Comparison of ENCODE assay signal across 9 cellular contexts in genomic region chr14:104826858-104827172, GRCh38. TPM values are rescaled to one million over a fixed set of nuclear protein-coding genes. Genes with fewer than 3 reads are reported as not detected.
DNase-seq lines count a peak whose midpoint lies in the region; ATAC-seq lines count a peak whose summit lies in the region.
"Had no signal": no experiment of that assay in that cellular context is flagged by ENCODE, and none has a peak within 500 bp of the region (broad histone marks: within the 10 kb centered on the region; RNA-seq: fewer than 3 reads in every experiment).

No MANE protein-coding gene starts in this region.

- H3K36me3 Mint-ChIP-seq in activated naive CD8-positive, alpha-beta T cell treated with anti-CD3 and anti-CD28 coated beads, Interleukin-2, amount 10 ng/mL, durations not matched to agents 7 days and 5 days = no peaks in the 10 kb centered on the region
- H3K36me3 Mint-ChIP-seq in stimulated activated memory B cell treated with anti-CD40 and anti-IgM and Interleukin-4, amounts not matched to agents 10 μg/mL and 1 μg/mL and 100 μg/mL, for 72 hours = peaks cover 8% of the 10 kb centered on the region

- peak overlapping the region; percentile 46; the same call in 1 of the 2 replicates for H3K4me3 ChIP-seq in iPS-18c (ENCODE audit: insufficient read depth, low read depth, low read length)

- DNase-seq in NCI-H1105 treated with DMSO at 0.1 percent for 48 hours (lab: John Stamatoyannopoulos, UW) (peak; percentile 37), NCI-H1105 (lab: John Stamatoyannopoulos, UW) (no peak), NCI-H446 treated with DMSO at 0.1 percent for 48 hours (lab: John Stamatoyannopoulos, UW) (no peak), NCI-H1694 treated with DMSO at 0.1 percent for 48 hours (lab: John Stamatoyannopoulos, UW) (no peak), hepatic stellate cell (ENCODE audit: low spot score) (no peak)
- no peak for DNase-seq in activated naive CD8-positive, alpha-beta T cell treated with anti-CD3 and anti-CD28 coated beads, Interleukin-2, amount 10 ng/mL, durations not matched to agents 7 days and 5 days

- peaks cover 8% of the 10 kb centered on the region for H3K4me1 Mint-ChIP-seq in activated naive CD8-positive, alpha-beta T cell treated with anti-CD3 and anti-CD28 coated beads, Interleukin-2, amount 10 ng/mL, durations not matched to agents 7 days and 5 days
- H3K4me1 Mint-ChIP-seq in stimulated activated memory B cell treated with anti-CD40 and anti-IgM and Interleukin-4, amounts not matched to agents 10 μg/mL and 1 μg/mL and 100 μg/mL, for 72 hours = peaks cover 38% of the 10 kb centered on the region

- peaks cover 27% of the 10 kb centered on the region for H3K27me3 Mint-ChIP-seq in activated naive CD8-positive, alpha-beta T cell treated with anti-CD3 and anti-CD28 coated beads, Interleukin-2, amount 10 ng/mL, durations not matched to agents 7 days and 5 days
- peaks cover 30% of the 10 kb centered on the region for H3K27me3 Mint-ChIP-seq in stimulated activated memory B cell treated with anti-CD40 and anti-IgM and Interleukin-4, amounts not matched to agents 10 μg/mL and 1 μg/mL and 100 μg/mL, for 72 hours

- POLR2A ChIA-PET in activated naive CD8-positive, alpha-beta T cell treated with anti-CD3 and anti-CD28 coated beads, Interleukin-2, amount 10 ng/mL, durations not matched to agents 7 days and 5 days (lab: Charles Lee) = interaction anchor here (1.3 to 2.4 kb wide), 4 partner anchors 26 to 58 kb away, joined by 3 to 10 read pairs (median 7); partner anchors contain the start of genes AKT1 and ZBTB42

- H3K4me3 Mint-ChIP-seq in activated naive CD8-positive, alpha-beta T cell treated with anti-CD3 and anti-CD28 coated beads, Interleukin-2, amount 10 ng/mL, durations not matched to agents 7 days and 5 days = peak overlapping the region; percentile 55
- peak overlapping the region; percentile 77 for H3K4me3 Mint-ChIP-seq in stimulated activated memory B cell treated with anti-CD40 and anti-IgM and Interleukin-4, amounts not matched to agents 10 μg/mL and 1 μg/mL and 100 μg/mL, for 72 hours

- ATAC-seq in activated naive CD8-positive, alpha-beta T cell treated with anti-CD3 and anti-CD28 coated beads, Interleukin-2, amount 10 ng/mL, durations not matched to agents 7 days and 5 days (ENCODE audit: low read depth) = no peak
- no peak for ATAC-seq in stimulated activated memory B cell treated with anti-CD40 and anti-IgM and Interleukin-4, amounts not matched to agents 10 μg/mL and 1 μg/mL and 100 μg/mL, for 72 hours

- peaks cover 6% of the 10 kb centered on the region for H3K9me3 Mint-ChIP-seq in activated naive CD8-positive, alpha-beta T cell treated with anti-CD3 and anti-CD28 coated beads, Interleukin-2, amount 10 ng/mL, durations not matched to agents 7 days and 5 days
- H3K9me3 Mint-ChIP-seq in stimulated activated memory B cell treated with anti-CD40 and anti-IgM and Interleukin-4, amounts not matched to agents 10 μg/mL and 1 μg/mL and 100 μg/mL, for 72 hours = peaks cover 9% of the 10 kb centered on the region

- H3K9me3 ChIP-seq in iPS-18c (ENCODE audit: control insufficient read depth, insufficient read depth, low read length) = no peaks in the 10 kb centered on the region
- H3K9me3 ChIP-seq: adrenal gland had no signal

- H3K27ac Mint-ChIP-seq in activated naive CD8-positive, alpha-beta T cell treated with anti-CD3 and anti-CD28 coated beads, Interleukin-2, amount 10 ng/mL, durations not matched to agents 7 days and 5 days = no peak overlapping the region
- no peak overlapping the region for H3K27ac Mint-ChIP-seq in stimulated activated memory B cell treated with anti-CD40 and anti-IgM and Interleukin-4, amounts not matched to agents 10 μg/mL and 1 μg/mL and 100 μg/mL, for 72 hours

RNA-seq across cellular contexts. Expression of gene ZBTB42, which starts 25.9 kb away (rescaled TPM):
- total RNA-seq in activated naive CD8-positive, alpha-beta T cell treated with anti-CD3 and anti-CD28 coated beads, Interleukin-2, amount 10 ng/mL, durations not matched to agents 7 days and 5 days = 1 to 10 TPM; 6.7 to 6.9 TPM

RNA-seq across cellular contexts. Expression of gene AKT1, which starts 31.3 kb away (rescaled TPM):
- total RNA-seq in activated naive CD8-positive, alpha-beta T cell treated with anti-CD3 and anti-CD28 coated beads, Interleukin-2, amount 10 ng/mL, durations not matched to agents 7 days and 5 days = 100 to 1,000 TPM; 178 to 181 TPM

RNA-seq across cellular contexts. Expression of gene CEP170B, which starts 38.3 kb away (rescaled TPM):
- 1 to 10 TPM; 5.7 to 6.3 TPM for total RNA-seq in activated naive CD8-positive, alpha-beta T cell treated with anti-CD3 and anti-CD28 coated beads, Interleukin-2, amount 10 ng/mL, durations not matched to agents 7 days and 5 days
